1 cellular context compared by ENCODE assay signal in genomic region chr21:33898546-33898945, GRCh38.
TF ChIP-seq lines count a peak whose summit lies in the region.

No MANE protein-coding gene starts in this region.

TF ChIP-seq in endothelial cell of umbilical vein, 7 proteins besides CTCF, POLR2A, EP300 and RAD21 (continued from another document):
- TF ChIP-seq EZH2 (IDR thresholded peaks at IDR 0.05; ENCODE audit: borderline replicate concordance, low read depth, low read length, severe bottlenecking): no peak
TF ChIP-seq in endothelial cell of umbilical vein: peak in this region for 0.
